Comparison of ENCODE assay signal across 1 cellular context in genomic region chr2:9337901-9338300, GRCh38.
TF ChIP-seq lines count a peak whose summit lies in the region.

No MANE protein-coding gene starts in this region.

TF ChIP-seq in HepG2, 621 proteins besides CTCF, POLR2A, EP300 and RAD21 (continued from another document):
- TF ChIP-seq ZNF784 (CRISPR knock-in tag; IDR thresholded peaks at IDR 0.05; ENCODE audit: borderline replicate concordance): 0 out of 2 replicates have a peak, but pooled peaks have one; percentile 34
- no peak for TF ChIP-seq SMAD3 (CRISPR knock-in tag; IDR thresholded peaks at IDR 0.05)
- TF ChIP-seq ARHGAP35 (CRISPR knock-in tag; IDR thresholded peaks at IDR 0.05; ENCODE audit: borderline replicate concordance): no peak
- no peak for TF ChIP-seq MAX (IDR thresholded peaks at IDR 0.05)
- TF ChIP-seq ZNF574 (CRISPR knock-in tag; IDR thresholded peaks at IDR 0.05): 0 out of 2 replicates have a peak, but pooled peaks have one; percentile 19
- no peak for TF ChIP-seq HDAC1 (CRISPR knock-in tag; IDR thresholded peaks at IDR 0.05)
- TF ChIP-seq CBX1 (IDR thresholded peaks at IDR 0.05; ENCODE audit: low read depth): no peak
- no peak for TF ChIP-seq ZNF552 (CRISPR knock-in tag; IDR thresholded peaks at IDR 0.05; ENCODE audit: borderline replicate concordance)
- no peak for TF ChIP-seq TOE1 (CRISPR knock-in tag; IDR thresholded peaks at IDR 0.05)
- TF ChIP-seq FIP1L1 (IDR thresholded peaks at IDR 0.05; ENCODE audit: borderline replicate concordance, insufficient read depth, low read depth, low read length): no peak
- TF ChIP-seq SNRNP70 (IDR thresholded peaks at IDR 0.05; ENCODE audit: low read depth, low read length): no peak
- TF ChIP-seq MAFF (IDR thresholded peaks at IDR 0.05; ENCODE audit: low read depth, low read length): no peak
- peak; percentile 41; the same call in 1 of the 2 replicates for TF ChIP-seq ZBTB4 (CRISPR knock-in tag; IDR thresholded peaks at IDR 0.05; ENCODE audit: borderline replicate concordance)
- no peak for TF ChIP-seq ZNF83 (CRISPR knock-in tag; IDR thresholded peaks at IDR 0.05; ENCODE audit: borderline replicate concordance)
- peak; percentile 49; the same call in 1 of the 2 replicates for TF ChIP-seq HNF4A (CRISPR knock-in tag; IDR thresholded peaks at IDR 0.05)
- no peak for TF ChIP-seq TBX3 (IDR thresholded peaks at IDR 0.05; ENCODE audit: borderline replicate concordance)
- TF ChIP-seq ZNF441 (CRISPR knock-in tag; IDR thresholded peaks at IDR 0.05; ENCODE audit: borderline replicate concordance): no peak
- no peak for TF ChIP-seq ZNF431 (CRISPR knock-in tag; IDR thresholded peaks at IDR 0.05; ENCODE audit: borderline replicate concordance, low read depth)
- no peak for TF ChIP-seq ZNF317 (CRISPR knock-in tag; IDR thresholded peaks at IDR 0.05)
- peak; percentile 60 for TF ChIP-seq ZNF687 (CRISPR knock-in tag; IDR thresholded peaks at IDR 0.05)
- no peak for TF ChIP-seq ZNF776 (CRISPR knock-in tag; IDR thresholded peaks at IDR 0.05)
- TF ChIP-seq ZNF597 (CRISPR knock-in tag; IDR thresholded peaks at IDR 0.05): no peak
- no peak for TF ChIP-seq ZBTB37 (CRISPR knock-in tag; IDR thresholded peaks at IDR 0.05)
- TF ChIP-seq DBP (CRISPR knock-in tag; IDR thresholded peaks at IDR 0.05; ENCODE audit: not compliant biosample characterization): no peak
- no peak for TF ChIP-seq SNAI1 (CRISPR knock-in tag; IDR thresholded peaks at IDR 0.05; ENCODE audit: borderline replicate concordance)
- TF ChIP-seq ZNF777 (CRISPR knock-in tag; IDR thresholded peaks at IDR 0.05): no peak
- no peak for TF ChIP-seq RELA (CRISPR knock-in tag; IDR thresholded peaks at IDR 0.05)
